In the genomic region with DNA sequence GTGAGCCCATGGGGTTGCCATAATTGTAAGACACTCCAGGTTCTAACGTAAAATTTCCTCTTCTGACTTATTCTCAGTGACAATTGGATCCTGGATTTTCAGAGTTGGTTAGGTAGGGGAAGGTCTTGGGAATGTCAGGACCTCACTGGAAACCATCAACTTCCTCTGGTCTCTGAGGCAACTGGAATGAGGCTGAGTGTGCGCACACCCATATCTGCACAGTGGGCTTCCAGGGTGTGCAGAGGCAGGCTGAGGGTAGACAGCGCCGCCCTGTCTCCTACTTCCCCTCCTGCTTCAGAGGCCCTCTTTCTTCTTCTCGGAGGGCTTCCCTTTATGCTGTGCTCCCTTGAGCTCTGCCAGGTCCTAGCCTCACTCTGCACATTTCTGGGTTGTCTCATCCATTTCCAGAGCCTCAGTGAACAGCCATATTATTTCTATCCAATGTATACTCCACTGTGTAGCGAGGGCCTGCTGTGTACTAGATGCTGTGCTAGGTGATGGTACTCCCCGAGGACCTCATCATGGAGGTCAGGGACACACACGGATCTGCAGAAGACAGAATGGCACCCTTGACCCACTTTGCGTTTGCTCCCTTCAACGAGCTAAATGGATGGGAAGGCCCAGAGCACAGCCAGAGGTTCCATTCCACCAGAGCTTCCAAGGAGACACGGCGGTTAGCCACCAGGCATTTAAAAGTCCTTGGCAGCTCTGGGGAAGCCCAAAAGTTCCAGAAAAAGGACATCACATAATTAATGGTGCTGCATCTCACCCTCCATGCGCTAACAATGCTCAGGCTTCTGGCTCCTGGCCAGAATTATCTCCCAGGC, we compare ENCODE assay signal across 12 cellular contexts. TPM values are rescaled to one million over a fixed set of nuclear protein-coding genes. Genes with fewer than 3 reads are reported as not detected.
DNase-seq lines count a peak whose midpoint lies in the region; ATAC-seq lines count a peak whose summit lies in the region.
"Had no signal": no experiment of that assay in that cellular context is flagged by ENCODE, and none has a peak within 500 bp of the region (broad histone marks: within the 10 kb centered on the region; RNA-seq: fewer than 3 reads in every experiment).

No MANE protein-coding gene starts in this region.

- no peak for DNase-seq in activated T-cell treated with anti-CD3 and anti-CD28 coated beads, Interleukin-2, amount 50 U/mL, for 24 hours
- DNase-seq in activated T-cell treated with anti-CD3 and anti-CD28 coated beads for 4 hours (no peak), left lobe of liver (ENCODE audit: low spot score) (peak; percentile 46), NCI-H69 (lab: John Stamatoyannopoulos, UW) (no peak)
- no peak for DNase-seq in stimulated activated effector memory CD8-positive, alpha-beta T cell treated with anti-CD3 and anti-CD28 coated beads, Interleukin-12 subunit alpha, Interleukin-12 subunit beta, amount 100 ng/mL, for 72 hours (ENCODE audit: low spot score in 2 of 2)
- DNase-seq: NCI-H510A had no signal

- ATAC-seq in HG02973 (IDR thresholded peaks at IDR 0.05; ENCODE audit: unreplicated experiment), result peak; percentile 5
- ATAC-seq in left lobe of liver, result no peak
- no peak for ATAC-seq in stimulated activated effector memory CD8-positive, alpha-beta T cell treated with anti-CD3 and anti-CD28 coated beads, Interleukin-12 subunit alpha, Interleukin-12 subunit beta, amount 100 ng/mL, for 72 hours
- ATAC-seq in GM19324 (IDR thresholded peaks at IDR 0.05; ENCODE audit: low FRiP score, unreplicated experiment), result no peak
- ATAC-seq in HG02981 (IDR thresholded peaks at IDR 0.05; ENCODE audit: unreplicated experiment), result no peak

- H3K4me1 Mint-ChIP-seq in activated T-cell treated with anti-CD3 and anti-CD28 coated beads, Interleukin-2, amount 50 U/mL, for 24 hours (ENCODE audit: low read depth), result peaks cover 7% of the 10 kb centered on the region
- H3K4me1 Mint-ChIP-seq in stimulated activated effector memory CD8-positive, alpha-beta T cell treated with anti-CD3 and anti-CD28 coated beads, Interleukin-12 subunit alpha, Interleukin-12 subunit beta, amount 100 ng/mL, for 72 hours, result peaks cover 18% of the 10 kb centered on the region
- H3K4me1 Mint-ChIP-seq: activated CD4-positive, alpha-beta T cell treated with anti-CD3 and anti-CD28 coated beads for 36 hours had no signal

- peaks cover 52% of the 10 kb centered on the region for H3K36me3 Mint-ChIP-seq in activated T-cell treated with anti-CD3 and anti-CD28 coated beads, Interleukin-2, amount 50 U/mL, for 24 hours (ENCODE audit: low read depth)
- peaks cover 36% of the 10 kb centered on the region for H3K36me3 Mint-ChIP-seq in stimulated activated effector memory CD8-positive, alpha-beta T cell treated with anti-CD3 and anti-CD28 coated beads, Interleukin-12 subunit alpha, Interleukin-12 subunit beta, amount 100 ng/mL, for 72 hours

- no peaks in the 10 kb centered on the region for H3K9me3 Mint-ChIP-seq in activated T-cell treated with anti-CD3 and anti-CD28 coated beads, Interleukin-2, amount 50 U/mL, for 24 hours
- no peaks in the 10 kb centered on the region for H3K9me3 Mint-ChIP-seq in stimulated activated effector memory CD8-positive, alpha-beta T cell treated with anti-CD3 and anti-CD28 coated beads, Interleukin-12 subunit alpha, Interleukin-12 subunit beta, amount 100 ng/mL, for 72 hours
- H3K9me3 Mint-ChIP-seq: HFFc6, nephron progenitor cell had no signal

- peak overlapping the region; percentile 61 for H3K27ac Mint-ChIP-seq in activated T-cell treated with anti-CD3 and anti-CD28 coated beads, Interleukin-2, amount 50 U/mL, for 24 hours
- H3K27ac Mint-ChIP-seq in stimulated activated effector memory CD8-positive, alpha-beta T cell treated with anti-CD3 and anti-CD28 coated beads, Interleukin-12 subunit alpha, Interleukin-12 subunit beta, amount 100 ng/mL, for 72 hours, result peak overlapping the region; percentile 93
- H3K27ac Mint-ChIP-seq: activated CD4-positive, alpha-beta T cell treated with anti-CD3 and anti-CD28 coated beads for 36 hours; HFFc6; nephron progenitor cell had no signal

- no peaks in the 10 kb centered on the region for H3K27me3 Mint-ChIP-seq in activated T-cell treated with anti-CD3 and anti-CD28 coated beads, Interleukin-2, amount 50 U/mL, for 24 hours
- H3K27me3 Mint-ChIP-seq: activated CD4-positive, alpha-beta T cell treated with anti-CD3 and anti-CD28 coated beads for 36 hours had no signal

- H3K4me3 Mint-ChIP-seq in activated T-cell treated with anti-CD3 and anti-CD28 coated beads, Interleukin-2, amount 50 U/mL, for 24 hours, result no peak overlapping the region
- no peak overlapping the region for H3K4me3 Mint-ChIP-seq in stimulated activated effector memory CD8-positive, alpha-beta T cell treated with anti-CD3 and anti-CD28 coated beads, Interleukin-12 subunit alpha, Interleukin-12 subunit beta, amount 100 ng/mL, for 72 hours
- H3K4me3 Mint-ChIP-seq: activated CD4-positive, alpha-beta T cell treated with anti-CD3 and anti-CD28 coated beads for 36 hours; HFFc6; nephron progenitor cell had no signal

RNA-seq across cellular contexts. Expression of gene ACAA1, which starts 18.3 kb away (rescaled TPM):
- total RNA-seq in left lobe of liver, result 479 TPM

RNA-seq across cellular contexts. Expression of gene MYD88, which starts 19.8 kb away (rescaled TPM):
- total RNA-seq in left lobe of liver, result 37.5 TPM

RNA-seq across cellular contexts. Expression of gene OXSR1, which starts 46.7 kb away (rescaled TPM):
- total RNA-seq in left lobe of liver, result 12.1 TPM
